ENCODE assay signal across 23 cellular contexts in the genomic region with DNA sequence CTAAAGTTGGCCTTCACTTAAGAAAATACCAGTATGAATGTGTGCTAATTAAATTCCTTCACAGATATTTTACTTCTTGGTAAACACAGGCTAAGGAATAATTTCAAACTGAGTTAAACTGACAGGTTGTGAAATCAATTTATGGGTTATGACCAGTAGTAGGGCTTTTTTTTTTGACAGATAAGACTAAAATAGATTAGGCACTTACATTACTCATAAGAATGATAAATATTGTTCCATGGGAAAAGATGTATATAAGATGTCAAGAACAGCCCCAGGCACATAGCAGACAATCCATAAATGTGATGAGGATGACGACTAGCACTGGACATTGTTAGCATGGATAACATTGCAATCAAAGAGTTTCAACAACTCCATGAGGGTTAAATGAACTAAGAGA. TPM values are rescaled to one million over a fixed set of nuclear protein-coding genes. Genes with fewer than 3 reads are reported as not detected.
DNase-seq lines count a peak whose midpoint lies in the region; TF ChIP-seq lines count a peak whose summit lies in the region.
"Had no signal": no experiment of that assay in that cellular context is flagged by ENCODE, and none has a peak within 500 bp of the region (broad histone marks: within the 10 kb centered on the region; RNA-seq: fewer than 3 reads in every experiment).

No MANE protein-coding gene starts in this region.

- no peaks in the 10 kb centered on the region for H3K9me3 Mint-ChIP-seq in HFFc6
- H3K9me3 Mint-ChIP-seq: activated CD8-positive, alpha-beta T cell treated with anti-CD3 and anti-CD28 coated beads for 36 hours; effector memory CD8-positive, alpha-beta T cell; nephron had no signal

- DNase-seq in HFFc6 (peak; percentile 65), ascending aorta (ENCODE audit: low spot score in 2 of 2) (no peak), fibroblast of the aortic adventitia (ENCODE audit: low read depth) (peak; percentile 39), tibial artery (no peak), transverse colon (no peak), NCI-H2171 treated with DMSO at 0.1 percent for 48 hours (lab: John Stamatoyannopoulos, UW) (no peak)
- DNase-seq in central memory CD4-positive, alpha-beta T cell = no peak
- DNase-seq: activated CD4-positive, CD25-positive, alpha-beta regulatory T cell treated with anti-CD3 and anti-CD28 coated beads, Interleukin-2, amount 50 U/mL, for 72 hours; activated CD8-positive, alpha-beta T cell treated with anti-CD3 and anti-CD28 coated beads for 36 hours; activated naive CD4-positive, alpha-beta T cell; activated T-cell treated with anti-CD3 and anti-CD28 coated beads, Interleukin-2, amount 50 U/mL, for 1 hour; cerebellar nuclear complex; DMS 273 treated with DMSO at 0.1 percent for 48 hours; effector memory CD8-positive, alpha-beta T cell; Karpas-422; left ventricle myocardium superior; midbrain; NCI-H1694 treated with DMSO at 0.1 percent for 48 hours; NCI-H748 treated with DMSO at 0.1 percent for 48 hours; right lobe of liver; stimulated activated CD8-positive, alpha-beta memory T cell treated with anti-CD3 and anti-CD28 coated beads, Interleukin-4, amount 100 ng/mL, for 48 hours had no signal

- H3K36me3 Mint-ChIP-seq in HFFc6 (ENCODE audit: low read depth) = peaks cover 66% of the 10 kb centered on the region

- no peak for TF ChIP-seq EP300 in transverse colon (IDR thresholded peaks at IDR 0.05; ENCODE audit: low read depth)

- peaks cover 0 to 11% of the 10 kb centered on the region in 2 donors for H3K36me3 ChIP-seq in ascending aorta
- H3K36me3 ChIP-seq in tibial artery = peaks cover 7 to 11% (median 10%) of the 10 kb centered on the region in 3 donors
- no peaks in the 10 kb centered on the region for H3K36me3 ChIP-seq in transverse colon

- no peak overlapping the region; the same call in 1 of the 2 replicates for H3K4me3 Mint-ChIP-seq in HFFc6
- H3K4me3 Mint-ChIP-seq: activated CD8-positive, alpha-beta T cell treated with anti-CD3 and anti-CD28 coated beads for 36 hours; effector memory CD8-positive, alpha-beta T cell; nephron had no signal

- WGBS in transverse colon (ENCODE audit: low coverage in 1 of 2), 2 donors = 67 to 89% methylated on average over 1 of the region's 1 CpG

- no peaks in the 10 kb centered on the region for H3K27me3 ChIP-seq in ascending aorta
- H3K27me3 ChIP-seq in tibial artery = no peaks in the 10 kb centered on the region
- H3K27me3 ChIP-seq in transverse colon = no peaks in the 10 kb centered on the region
- H3K27me3 ChIP-seq: right lobe of liver had no signal

- peak overlapping the region; percentile 85 for H3K27ac Mint-ChIP-seq in HFFc6
- H3K27ac Mint-ChIP-seq: activated CD8-positive, alpha-beta T cell treated with anti-CD3 and anti-CD28 coated beads for 36 hours; effector memory CD8-positive, alpha-beta T cell; nephron had no signal

- in situ Hi-C loops in transverse colon (cut with MboI; ENCODE audit: low pct_ligation_motif_present in 1 of 4, low pct_unique_long_range_greater_than_20kb in 1 of 4, low sequenced_read_pairs in 3 of 4) = no loop called here

- peak overlapping the region; percentile 57 to 76 for H3K27ac ChIP-seq in ascending aorta
- peak overlapping the region; percentile 49 to 66 for H3K27ac ChIP-seq in tibial artery
- no peak overlapping the region for H3K27ac ChIP-seq in transverse colon
- H3K27ac ChIP-seq: parathyroid adenoma, right lobe of liver had no signal

- intact Hi-C loops in ascending aorta (cut with DNase I) (no loop called here), tibial artery (cut with DNase I; ENCODE audit: low total_unique reads) (no loop called here), transverse colon (cut with DNase I; ENCODE audit: low total_unique reads) (no loop called here)

- TF ChIP-seq CTCF in HFFc6 (IDR thresholded peaks at IDR 0.05) = no peak
- no peak for TF ChIP-seq CTCF in ascending aorta (IDR thresholded peaks at IDR 0.05)
- no peak for TF ChIP-seq CTCF in fibroblast of the aortic adventitia (IDR thresholded peaks at IDR 0.05; ENCODE audit: insufficient read depth, low read length)
- no peak for TF ChIP-seq CTCF in tibial artery (IDR thresholded peaks at IDR 0.05)
- no peak for TF ChIP-seq CTCF in transverse colon (IDR thresholded peaks at IDR 0.05)

- H3K4me3 ChIP-seq in ascending aorta (no peak overlapping the region), fibroblast of the aortic adventitia (ENCODE audit: low read depth, low read length) (no peak overlapping the region), tibial artery (no peak overlapping the region), transverse colon (no peak overlapping the region)
- H3K4me3 ChIP-seq: right lobe of liver had no signal

- H3K9me3 ChIP-seq in ascending aorta (no peaks in the 10 kb centered on the region), tibial artery (no peaks in the 10 kb centered on the region), transverse colon (no peaks in the 10 kb centered on the region)
- H3K9me3 ChIP-seq: right lobe of liver had no signal

- peaks cover 87% of the 10 kb centered on the region for H3K4me1 Mint-ChIP-seq in HFFc6 (ENCODE audit: low read depth)
- H3K4me1 Mint-ChIP-seq: nephron had no signal

- H3K4me1 ChIP-seq in ascending aorta (peaks cover 0 to 30% of the 10 kb centered on the region in 2 donors), tibial artery (peaks cover 0 to 71% (median 13%) of the 10 kb centered on the region in 4 donors), transverse colon (no peaks in the 10 kb centered on the region)
- H3K4me1 ChIP-seq: parathyroid adenoma, right lobe of liver had no signal

- TF ChIP-seq POLR2A in transverse colon (IDR thresholded peaks at IDR 0.05) = no peak

- H3K27me3 Mint-ChIP-seq in HFFc6 (ENCODE audit: insufficient read depth) = peaks cover 1% of the 10 kb centered on the region
- H3K27me3 Mint-ChIP-seq: activated CD8-positive, alpha-beta T cell treated with anti-CD3 and anti-CD28 coated beads for 36 hours had no signal

RNA-seq across cellular contexts. Expression of a gene that starts 22.9 kb away (rescaled TPM):
- 100 to 1,000 TPM; 263 to 375 (median 316) TPM for total RNA-seq in HFFc6 (2021; fragmentation: NEBNext Ultra II Directional; extraction: Animal tissue kit (Norgen Biotek cat#: 25700))
- total RNA-seq in ascending aorta (143 TPM), fibroblast of the aortic adventitia (ENCODE audit: low replicate concordance) (67.2 and 418 TPM in 2 replicates), transverse colon (10 to 100 TPM; 10.5 to 71.8 (median 31.5) TPM)

Comparison
In these comparisons a context has a peak if more than half of its experiments do, and no peak if none do; other contexts are left out.
1. DNase-seq: peak in HFFc6 (single experiment) and fibroblast of the aortic adventitia (single experiment); none in ascending aorta (0 of 2), tibial artery (0 of 2), central memory CD4-positive, alpha-beta T cell (single experiment), transverse colon (single experiment) and NCI-H2171 treated with DMSO at 0.1 percent for 48 hours (single experiment).
2. H3K27ac ChIP-seq: peak in ascending aorta (2 of 2) and tibial artery (2 of 2); none in transverse colon (0 of 4).